In genomic region chr20:2699775-2700413, GRCh38 we compare ENCODE assay signal across 17 cellular contexts. TPM values are rescaled to one million over a fixed set of nuclear protein-coding genes. Genes with fewer than 3 reads are reported as not detected.
"Had no signal": no experiment of that assay in that cellular context is flagged by ENCODE, and none has a peak within 500 bp of the region (broad histone marks: within the 10 kb centered on the region; RNA-seq: fewer than 3 reads in every experiment).

No MANE protein-coding gene starts in this region.

- H3K9me3 Mint-ChIP-seq: activated B cell treated with CpG ODN at 0.5 μM for 24 hours; activated T-helper 17 cell treated with anti-CD3 and anti-CD28 coated beads, Interleukin-2, amount 50 U/mL, for 72 hours; T-cell had no signal

- H3K27ac Mint-ChIP-seq: activated B cell treated with CpG ODN at 0.5 μM for 24 hours; activated T-helper 17 cell treated with anti-CD3 and anti-CD28 coated beads, Interleukin-2, amount 50 U/mL, for 72 hours; T-cell had no signal

- H3K36me3 Mint-ChIP-seq: T-cell had no signal

- H3K9me3 ChIP-seq: body of pancreas, left lung, thyroid gland, uterus had no signal

- DNase-seq: activated B cell treated with CpG ODN at 0.5 μM for 24 hours; activated CD4-positive, alpha-beta T cell treated with anti-CD3 and anti-CD28 coated beads for 48 hours; activated naive CD4-positive, alpha-beta T cell treated with Interleukin-2 at 50 U/mL for 16 hours; activated T-cell treated with anti-CD3 and anti-CD28 coated beads for 4 hours; body of pancreas; central memory CD4-positive, alpha-beta T cell; foreskin melanocyte; kidney; left lung; mammary epithelial cell; occipital lobe; stimulated activated naive CD4-positive, alpha-beta T cell treated with Interleukin-2 at 50 U/mL for 16 hours; T-cell; thyroid gland; uterus had no signal

- H3K27me3 ChIP-seq: thyroid gland, uterus had no signal

- H3K36me3 ChIP-seq: left lung, thyroid gland, uterus had no signal

- H3K4me3 Mint-ChIP-seq: activated B cell treated with CpG ODN at 0.5 μM for 24 hours; activated T-helper 17 cell treated with anti-CD3 and anti-CD28 coated beads, Interleukin-2, amount 50 U/mL, for 72 hours; T-cell had no signal

- H3K27ac ChIP-seq: body of pancreas, left lung, thyroid gland, uterus had no signal

- H3K4me3 ChIP-seq: body of pancreas, left lung, thyroid gland, uterus had no signal

- H3K4me1 Mint-ChIP-seq: activated B cell treated with CpG ODN at 0.5 μM for 24 hours; activated T-helper 17 cell treated with anti-CD3 and anti-CD28 coated beads, Interleukin-2, amount 50 U/mL, for 72 hours had no signal

- H3K4me1 ChIP-seq: body of pancreas, left lung, thyroid gland had no signal

- FAIRE-seq: colon, kidney had no signal

RNA-seq across cellular contexts. Expression of gene EBF4, which starts 7.3 kb away (rescaled TPM):
- polyA plus RNA-seq: mammary epithelial cell had no signal
